Comparison of ENCODE assay signal across 9 cellular contexts in genomic region chr19:58399903-58400637, GRCh38. TPM values are rescaled to one million over a fixed set of nuclear protein-coding genes. Genes with fewer than 3 reads are reported as not detected.
DNase-seq lines count a peak whose midpoint lies in the region; ATAC-seq, FAIRE-seq and TF ChIP-seq lines count a peak whose summit lies in the region.
"Had no signal": no experiment of that assay in that cellular context is flagged by ENCODE, and none has a peak within 500 bp of the region (broad histone marks: within the 10 kb centered on the region; RNA-seq: fewer than 3 reads in every experiment).

No MANE protein-coding gene starts in this region.

- no peak overlapping the region for H3K27ac ChIP-seq in astrocyte (ENCODE audit: low read depth, low read length)

- peak overlapping the region; percentile 92 for H3K4me2 ChIP-seq in astrocyte (ENCODE audit: low read length)

- H3K4me3 ChIP-seq in AG04449 (ENCODE audit: low read depth, low read length) (peak overlapping the region; percentile 76), astrocyte (ENCODE audit: insufficient read depth, low read depth, low read length) (peak overlapping the region; percentile 56)

- no peak for DNase-seq in AG04449 (ENCODE audit: low read depth, low spot score)
- peak; percentile 8 for DNase-seq in HuH-7.5 (ENCODE audit: low spot score)
- no peak for DNase-seq in astrocyte (ENCODE audit: low read depth)
- peak; percentile 19 for DNase-seq in midbrain (lab: John Stamatoyannopoulos, UW)
- no peak for DNase-seq in AML-193 (lab: John Stamatoyannopoulos, UW)
- DNase-seq in DMS153 (lab: John Stamatoyannopoulos, UW): no peak
- DNase-seq in dermis blood vessel endothelial cell: no peak
- DNase-seq: kidney glomerular epithelial cell had no signal

- H3K27ac Mint-ChIP-seq in astrocyte (ENCODE audit: unreplicated experiment): peak overlapping the region; percentile 26

- no peak overlapping the region for H3K9ac ChIP-seq in astrocyte (ENCODE audit: low read length)

- CTCF ChIA-PET in AG04449 (lab: Yijun Ruan, JAX): no interaction called here

- peak overlapping the region; percentile 87 for H2AFZ ChIP-seq in astrocyte (ENCODE audit: low read depth, low read length)

- H3K36me3 ChIP-seq in astrocyte (ENCODE audit: insufficient read depth, low read length): no peaks in the 10 kb centered on the region

- H3K27me3 ChIP-seq in astrocyte (ENCODE audit: insufficient read depth, low read length): no peaks in the 10 kb centered on the region

- TF ChIP-seq CTCF in AG04449 (IDR thresholded peaks at IDR 0.05; ENCODE audit: insufficient read depth, low read length, missing control alignments) (no peak), astrocyte (IDR thresholded peaks at IDR 0.05; ENCODE audit: insufficient read depth, low read depth, low read length) (no peak)

- no peaks in the 10 kb centered on the region for H3K9me3 Mint-ChIP-seq in astrocyte (ENCODE audit: unreplicated experiment)

- H3K4me1 Mint-ChIP-seq in astrocyte (ENCODE audit: low read depth, unreplicated experiment): peaks cover 4% of the 10 kb centered on the region

- FAIRE-seq in astrocyte (lab: Jason Lieb, UNC): no peak

- H3K36me3 Mint-ChIP-seq in astrocyte (ENCODE audit: low read depth, unreplicated experiment): peaks cover 2% of the 10 kb centered on the region

- no peak for ATAC-seq in HG03571 (IDR thresholded peaks at IDR 0.05; ENCODE audit: unreplicated experiment)

- peaks cover 18% of the 10 kb centered on the region for H3K4me1 ChIP-seq in astrocyte (ENCODE audit: insufficient read depth, low read length)

- H3K9me3 ChIP-seq in astrocyte (ENCODE audit: insufficient read depth, low read depth, low read length): no peaks in the 10 kb centered on the region

- POLR2A ChIA-PET in AG04449 (lab: Yijun Ruan, JAX): no interaction called here

- H3K4me3 Mint-ChIP-seq in astrocyte (ENCODE audit: unreplicated experiment): peak overlapping the region; percentile 93

- H4K20me1 ChIP-seq in astrocyte (ENCODE audit: insufficient read depth, low read length): peaks cover 7% of the 10 kb centered on the region

- H3K27me3 Mint-ChIP-seq in astrocyte (ENCODE audit: low read depth, unreplicated experiment): no peaks in the 10 kb centered on the region

- H3K79me2 ChIP-seq in astrocyte (ENCODE audit: insufficient read depth, low read length): no peaks in the 10 kb centered on the region

RNA-seq across cellular contexts. Expression of gene RNF225, which starts 4.6 kb away (rescaled TPM):
- total RNA-seq in astrocyte (0.36 and 0.41 TPM in 2 replicates), dermis blood vessel endothelial cell (not detected in 2 replicates)

RNA-seq across cellular contexts. Expression of gene ZNF584, which starts 8.4 kb away (rescaled TPM):
- total RNA-seq in astrocyte (11.7 and 12.7 TPM in 2 replicates), dermis blood vessel endothelial cell (8.2 and 12.0 TPM in 2 replicates)

RNA-seq across cellular contexts. Expression of gene RPS5, which starts 13.0 kb away (rescaled TPM):
- total RNA-seq in astrocyte (793 and 891 TPM in 2 replicates), dermis blood vessel endothelial cell (1,348 and 2,550 TPM in 2 replicates)

RNA-seq across cellular contexts. Expression of gene ZNF837, which starts 19.2 kb away (rescaled TPM):
- total RNA-seq in astrocyte (2.4 and 2.9 TPM in 2 replicates), dermis blood vessel endothelial cell (3.5 and 4.1 TPM in 2 replicates)

RNA-seq across cellular contexts. Expression of gene ZNF497, which starts 37.5 kb away (rescaled TPM):
- total RNA-seq in astrocyte: 0.43 and 0.55 TPM in 2 replicates
- 1.3 and 2.9 TPM in 2 replicates for total RNA-seq in dermis blood vessel endothelial cell

Comparison
In these comparisons a context has a peak if more than half of its experiments do, and no peak if none do; other contexts are left out.
1. DNase-seq: peak in HuH-7.5 (single experiment) and midbrain (single experiment); none in AG04449 (single experiment), astrocyte (single experiment), AML-193 (0 of 2), DMS153 (single experiment) and dermis blood vessel endothelial cell (single experiment).